Comparison of ENCODE assay signal across 19 cellular contexts in genomic region chr1:234840253-234840652, GRCh38.
"Had no signal": no experiment of that assay in that cellular context is flagged by ENCODE, and none has a peak within 500 bp of the region (broad histone marks: within the 10 kb centered on the region; RNA-seq: fewer than 3 reads in every experiment).

No MANE protein-coding gene starts in this region.

- H3K27ac ChIP-seq: lower lobe of right lung, psoas muscle had no signal

- H3K4me3 Mint-ChIP-seq: activated naive CD8-positive, alpha-beta T cell treated with anti-CD3 and anti-CD28 coated beads for 36 hours; immature natural killer cell; naive thymus-derived CD8-positive, alpha-beta T cell had no signal

- H3K36me3 Mint-ChIP-seq: immature natural killer cell; naive thymus-derived CD8-positive, alpha-beta T cell had no signal

- DNase-seq: activated CD4-positive, alpha-beta T cell treated with anti-CD3 and anti-CD28 coated beads for 1 hour; activated CD8-positive, alpha-beta memory T cell treated with anti-CD3 and anti-CD28 coated beads for 24 hours; activated effector memory CD4-positive, alpha-beta T cell treated with Interleukin-2 at 50 U/mL for 16 hours; activated naive CD8-positive, alpha-beta T cell treated with anti-CD3 and anti-CD28 coated beads for 36 hours; glutamatergic neuron; immature natural killer cell; left cardiac atrium; lower lobe of right lung; mucosa of descending colon; naive thymus-derived CD8-positive, alpha-beta T cell; psoas muscle; spleen; stimulated activated CD4-positive, alpha-beta T cell treated with anti-CD3 and anti-CD28 coated beads, Interleukin-1b, Interleukin-23, amount 100 ng/mL, for 48 hours; stimulated activated naive CD4-positive, alpha-beta T cell; T-helper 9 cell; trophoblast cell had no signal

- FAIRE-seq: endometrium had no signal

- H3K9me3 Mint-ChIP-seq: activated naive CD8-positive, alpha-beta T cell treated with anti-CD3 and anti-CD28 coated beads for 36 hours; immature natural killer cell; naive thymus-derived CD8-positive, alpha-beta T cell had no signal

- H3K27ac Mint-ChIP-seq: activated naive CD8-positive, alpha-beta T cell treated with anti-CD3 and anti-CD28 coated beads for 36 hours; immature natural killer cell had no signal

- H3K27me3 Mint-ChIP-seq: activated naive CD8-positive, alpha-beta T cell treated with anti-CD3 and anti-CD28 coated beads for 36 hours; naive thymus-derived CD8-positive, alpha-beta T cell had no signal

- H3K9me3 ChIP-seq: lower lobe of right lung, mucosa of descending colon, psoas muscle, spleen had no signal

- H3K36me3 ChIP-seq: lower lobe of right lung, spleen had no signal

- H3K4me3 ChIP-seq: lower lobe of right lung, mucosa of descending colon, psoas muscle, spleen had no signal

- H3K27me3 ChIP-seq: spleen had no signal

- ATAC-seq: esophagus mucosa; lower lobe of right lung; mucosa of descending colon; naive thymus-derived CD8-positive, alpha-beta T cell; sciatic nerve had no signal
